ENCODE assay signal across 3 cellular contexts in the genomic region with DNA sequence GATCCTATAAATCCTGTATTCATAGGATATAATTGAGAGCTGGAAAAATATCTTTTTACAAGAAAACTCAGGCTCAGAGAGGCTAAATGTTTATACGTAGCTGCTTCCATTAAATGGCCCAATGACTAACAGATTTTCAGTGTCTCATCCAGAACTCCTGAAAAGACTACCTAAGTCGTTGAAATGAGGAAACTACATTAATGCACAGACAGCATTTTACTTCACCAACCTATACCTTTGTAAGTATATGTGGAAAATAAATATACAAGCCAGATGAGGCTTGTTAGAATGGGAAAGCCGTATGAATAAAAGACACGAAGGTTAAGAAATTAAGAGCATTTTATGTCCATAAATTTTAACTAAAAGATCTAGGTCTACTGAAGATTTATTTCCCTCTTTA.
A peak's percentile ranks its signal among the peaks of the same experiment; 100 is the strongest.
TF ChIP-seq lines count a peak whose summit lies in the region.

No MANE protein-coding gene starts in this region.

TF ChIP-seq in HepG2, 621 proteins besides CTCF, POLR2A, EP300 and RAD21:
- TF ChIP-seq MAFK (conservative IDR thresholded peaks at IDR 0.05 in 1 of 2, IDR thresholded peaks at IDR 0.05 in 1 of 2; ENCODE audit: low read length in 2 of 2) (peak in 1 of 2 experiments; percentile 51; a peak in 2 of 4 replicates), MAFF (IDR thresholded peaks at IDR 0.05; ENCODE audit: low read depth, low read length) (peak; percentile 49), BORCS8-MEF2B (CRISPR knock-in tag; IDR thresholded peaks at IDR 0.05) (no peak), ARNT (IDR thresholded peaks at IDR 0.05) (no peak)

TF ChIP-seq in HEK293, 187 proteins besides CTCF, POLR2A, EP300 and RAD21:
- TF ChIP-seq, protein P1, sequence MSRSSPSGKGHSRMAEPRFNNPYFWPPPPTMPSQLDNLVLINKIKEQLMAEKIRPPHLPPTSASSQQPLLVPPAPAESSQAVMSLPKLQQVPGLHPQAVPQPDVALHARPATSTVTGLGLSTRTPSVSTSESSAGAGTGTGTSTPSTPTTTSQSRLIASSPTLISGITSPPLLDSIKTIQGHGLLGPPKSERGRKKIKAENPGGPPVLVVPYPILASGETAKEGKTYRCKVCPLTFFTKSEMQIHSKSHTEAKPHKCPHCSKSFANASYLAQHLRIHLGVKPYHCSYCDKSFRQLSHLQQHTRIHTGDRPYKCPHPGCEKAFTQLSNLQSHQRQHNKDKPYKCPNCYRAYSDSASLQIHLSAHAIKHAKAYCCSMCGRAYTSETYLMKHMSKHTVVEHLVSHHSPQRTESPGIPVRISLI (tag by site-specific recombination; IDR thresholded peaks at IDR 0.05) = peak; percentile 35; the same call in 1 of the 2 replicates
- TF ChIP-seq, protein P2, sequence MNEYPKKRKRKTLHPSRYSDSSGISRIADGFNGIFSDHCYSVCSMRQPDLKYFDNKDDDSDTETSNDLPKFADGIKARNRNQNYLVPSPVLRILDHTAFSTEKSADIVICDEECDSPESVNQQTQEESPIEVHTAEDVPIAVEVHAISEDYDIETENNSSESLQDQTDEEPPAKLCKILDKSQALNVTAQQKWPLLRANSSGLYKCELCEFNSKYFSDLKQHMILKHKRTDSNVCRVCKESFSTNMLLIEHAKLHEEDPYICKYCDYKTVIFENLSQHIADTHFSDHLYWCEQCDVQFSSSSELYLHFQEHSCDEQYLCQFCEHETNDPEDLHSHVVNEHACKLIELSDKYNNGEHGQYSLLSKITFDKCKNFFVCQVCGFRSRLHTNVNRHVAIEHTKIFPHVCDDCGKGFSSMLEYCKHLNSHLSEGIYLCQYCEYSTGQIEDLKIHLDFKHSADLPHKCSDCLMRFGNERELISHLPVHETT (tag by site-specific recombination; IDR thresholded peaks at IDR 0.05) = no peak
- TF ChIP-seq, protein P3, sequence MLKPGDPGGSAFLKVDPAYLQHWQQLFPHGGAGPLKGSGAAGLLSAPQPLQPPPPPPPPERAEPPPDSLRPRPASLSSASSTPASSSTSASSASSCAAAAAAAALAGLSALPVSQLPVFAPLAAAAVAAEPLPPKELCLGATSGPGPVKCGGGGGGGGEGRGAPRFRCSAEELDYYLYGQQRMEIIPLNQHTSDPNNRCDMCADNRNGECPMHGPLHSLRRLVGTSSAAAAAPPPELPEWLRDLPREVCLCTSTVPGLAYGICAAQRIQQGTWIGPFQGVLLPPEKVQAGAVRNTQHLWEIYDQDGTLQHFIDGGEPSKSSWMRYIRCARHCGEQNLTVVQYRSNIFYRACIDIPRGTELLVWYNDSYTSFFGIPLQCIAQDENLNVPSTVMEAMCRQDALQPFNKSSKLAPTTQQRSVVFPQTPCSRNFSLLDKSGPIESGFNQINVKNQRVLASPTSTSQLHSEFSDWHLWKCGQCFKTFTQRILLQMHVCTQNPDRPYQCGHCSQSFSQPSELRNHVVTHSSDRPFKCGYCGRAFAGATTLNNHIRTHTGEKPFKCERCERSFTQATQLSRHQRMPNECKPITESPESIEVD (tag by site-specific recombination; IDR thresholded peaks at IDR 0.05) = peak; percentile 34; the same call in 1 of the 2 replicates

TF ChIP-seq in K562, 482 proteins besides CTCF, POLR2A, EP300 and RAD21:
- TF ChIP-seq ZNF316 (IDR thresholded peaks at IDR 0.05) (peak; percentile 68), C11orf30 (IDR thresholded peaks at IDR 0.05; ENCODE audit: low read depth) (0 out of 2 replicates have a peak, but pooled peaks have one; percentile 27), RBBP5 (IDR thresholded peaks at IDR 0.05; ENCODE audit: borderline replicate concordance, insufficient read depth, low read length, poor library complexity, severe bottlenecking) (no peak), MAFF (IDR thresholded peaks at IDR 0.05; ENCODE audit: low read length) (peak; percentile 14; the same call in 1 of the 2 replicates), U2AF1 (optimal IDR thresholded peaks at IDR 0.05; ENCODE audit: low read depth, low read length) (no peak), ZNF408 (CRISPR knock-in tag; IDR thresholded peaks at IDR 0.05; ENCODE audit: low read depth) (no peak)
